18 cellular contexts compared by ENCODE assay signal in the genomic region with DNA sequence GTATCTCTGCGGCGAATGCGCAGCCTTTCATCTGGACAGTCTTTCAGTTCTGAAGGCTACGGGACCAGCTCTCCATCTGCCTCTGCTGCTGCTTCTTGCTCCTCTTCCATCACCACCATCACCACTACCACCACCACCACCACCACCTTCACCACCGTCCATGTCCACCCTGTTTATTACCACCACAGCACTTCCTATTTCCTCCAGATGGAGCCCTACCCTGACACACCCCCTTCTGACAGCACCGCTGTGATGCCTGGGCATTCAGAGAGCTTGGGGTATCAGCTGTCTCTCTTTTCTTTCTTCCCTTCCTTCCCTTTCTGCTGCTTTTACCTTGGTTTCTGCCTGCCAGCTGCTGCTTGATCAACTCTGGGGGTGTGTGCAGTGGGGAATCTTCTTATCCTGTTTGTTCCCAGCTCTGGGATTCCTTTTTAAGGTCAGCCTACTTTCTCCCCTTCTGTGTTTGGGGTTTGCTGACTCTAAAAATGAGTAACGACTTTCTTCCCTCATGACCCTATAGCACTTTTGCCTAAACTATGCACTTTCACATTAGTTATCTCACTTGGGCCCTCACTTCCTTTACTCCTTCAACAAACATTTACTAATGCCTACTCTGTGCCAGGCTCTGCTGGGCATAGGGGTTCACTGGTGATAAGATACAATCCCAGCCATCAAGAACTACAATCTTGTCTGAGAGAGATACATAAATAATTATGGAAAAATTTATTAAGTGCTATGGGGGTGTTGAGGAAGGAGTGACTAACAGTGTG. TPM values are rescaled to one million over a fixed set of nuclear protein-coding genes. Genes with fewer than 3 reads are reported as not detected.
A peak's percentile ranks its signal among the peaks of the same experiment; 100 is the strongest.
DNase-seq lines count a peak whose midpoint lies in the region; ATAC-seq and TF ChIP-seq lines count a peak whose summit lies in the region.
"Had no signal": no experiment of that assay in that cellular context is flagged by ENCODE, and none has a peak within 500 bp of the region (broad histone marks: within the 10 kb centered on the region; RNA-seq: fewer than 3 reads in every experiment).

No MANE protein-coding gene starts in this region.

- H3K9me3 ChIP-seq in neuronal stem cell (replicated peaks in 1 of 2; ENCODE audit: control insufficient read depth in 2 of 2, insufficient read depth in 1 of 2, low read depth in 1 of 2, low read length in 2 of 2): no peaks in the 10 kb centered on the region
- H3K9me3 ChIP-seq in esophagus squamous epithelium: no peaks in the 10 kb centered on the region
- H3K9me3 ChIP-seq: pancreas had no signal

- H3K4me2 ChIP-seq in neuronal stem cell (ENCODE audit: insufficient read depth, low read length, poor library complexity, severe bottlenecking): no peak overlapping the region

- no peak overlapping the region for H3K4me3 Mint-ChIP-seq in activated naive CD4-positive, alpha-beta T cell treated with anti-CD3 and anti-CD28 coated beads for 36 hours

- no peak overlapping the region for H3K18ac ChIP-seq in neuronal stem cell (ENCODE audit: low read length)

- H2BK120ac ChIP-seq in neuronal stem cell (ENCODE audit: low read depth, low read length): no peak overlapping the region

- H2BK15ac ChIP-seq in neuronal stem cell (ENCODE audit: low read length): peak overlapping the region; percentile 41

- intact Hi-C loops in activated naive CD4-positive, alpha-beta T cell treated with anti-CD3 and anti-CD28 coated beads for 36 hours (cut with micrococcal nuclease): no loop called here
- intact Hi-C loops in esophagus squamous epithelium (cut with DNase I): no loop called here

- H3K27me3 ChIP-seq in neuronal stem cell (ENCODE audit: control insufficient read depth in 3 of 3, insufficient read depth in 3 of 3, low read depth in 1 of 3, low read length in 3 of 3): no peaks in the 10 kb centered on the region
- no peaks in the 10 kb centered on the region for H3K27me3 ChIP-seq in esophagus squamous epithelium
- H3K27me3 ChIP-seq: cardiac muscle cell, pancreas had no signal

- H2AFZ ChIP-seq in neuronal stem cell (ENCODE audit: low read length): no peak overlapping the region

- no peak for TF ChIP-seq CTCF in esophagus squamous epithelium (IDR thresholded peaks at IDR 0.05)

- ATAC-seq in HG03378 (IDR thresholded peaks at IDR 0.05; ENCODE audit: unreplicated experiment) (no peak), GM21390 (IDR thresholded peaks at IDR 0.05; ENCODE audit: unreplicated experiment) (no peak)
- ATAC-seq: pancreas had no signal

- peaks cover 48% of the 10 kb centered on the region for H3K4me1 Mint-ChIP-seq in activated naive CD4-positive, alpha-beta T cell treated with anti-CD3 and anti-CD28 coated beads for 36 hours (ENCODE audit: low read depth)

- no CpG with 5 or more reads among the region's 7 CpGs for WGBS in neuronal stem cell (ENCODE audit: extremely low coverage in 2 of 2, insufficient read length in 2 of 2, insufficient replicate concordance in 1 of 2), 2 donors
- WGBS in esophagus squamous epithelium, 2 donors: 87 to 88% methylated on average over 6 to 7 of the region's 7 CpGs

- H3K4me1 ChIP-seq in neuronal stem cell (ENCODE audit: control insufficient read depth in 2 of 2, insufficient read depth in 1 of 2, low read depth in 1 of 2, low read length in 2 of 2) (peaks cover 0 to 7% of the 10 kb centered on the region in 2 donors), esophagus squamous epithelium (no peaks in the 10 kb centered on the region)
- H3K4me1 ChIP-seq: pancreas had no signal

- H4K8ac ChIP-seq in neuronal stem cell (ENCODE audit: low read depth, low read length): no peak overlapping the region

- CTCF ChIA-PET in activated naive CD4-positive, alpha-beta T cell treated with anti-CD3 and anti-CD28 coated beads for 36 hours (lab: Charles Lee): interaction anchor here (1.3 kb wide), 1 partner anchor 237 kb away, joined by 3 read pairs; no protein-coding TSS in a partner anchor

- H3K36me3 ChIP-seq in neuronal stem cell (replicated peaks in 1 of 2; ENCODE audit: control insufficient read depth in 2 of 2, insufficient read depth in 2 of 2, low read length in 2 of 2) (peaks cover 4 to 21% of the 10 kb centered on the region in 2 donors), esophagus squamous epithelium (peaks cover 22 to 100% (median 37%) of the 10 kb centered on the region in 3 donors)
- H3K36me3 ChIP-seq: cardiac muscle cell had no signal

- H3K79me1 ChIP-seq in neuronal stem cell (ENCODE audit: low read depth, low read length): no peaks in the 10 kb centered on the region

- H3K4me3 ChIP-seq in neuronal stem cell (ENCODE audit: low read length in 2 of 2) (no peak overlapping the region), esophagus squamous epithelium (no peak overlapping the region)
- H3K4me3 ChIP-seq: cardiac muscle cell, pancreas had no signal

- H3K36me3 Mint-ChIP-seq in activated naive CD4-positive, alpha-beta T cell treated with anti-CD3 and anti-CD28 coated beads for 36 hours (ENCODE audit: low read depth): peaks cover 33% of the 10 kb centered on the region

- H2BK12ac ChIP-seq in neuronal stem cell (ENCODE audit: low read length): no peak overlapping the region

- H2BK5ac ChIP-seq in neuronal stem cell (ENCODE audit: low read length): no peak overlapping the region

- H3K9ac ChIP-seq in neuronal stem cell (ENCODE audit: low read depth, low read length, poor library complexity): no peak overlapping the region

- H3K14ac ChIP-seq in neuronal stem cell (ENCODE audit: low read length): no peak overlapping the region

- no peak overlapping the region for H2AK5ac ChIP-seq in neuronal stem cell (ENCODE audit: low read depth, low read length)

- no peak for DNase-seq in activated naive CD4-positive, alpha-beta T cell treated with anti-CD3 and anti-CD28 coated beads for 36 hours
- no peak for DNase-seq in activated naive CD4-positive, alpha-beta T cell treated with Interleukin-2 at 50 U/mL for 16 hours
- DNase-seq in NCI-H226 (peak; percentile 94), amniotic epithelial cell (ENCODE audit: low read depth) (peak; percentile 33), neuronal stem cell (ENCODE audit: low spot score) (no peak), esophagus squamous epithelium (lab: John Stamatoyannopoulos, UW) (no peak)
- DNase-seq: DND-41; glutamatergic neuron; GOT3; NCI-H187; NCI-H345; NK-92 treated with Interleukin-12 subunit alpha and Interleukin-12 subunit beta, amount 100 ng/mL, for 24 hours; pancreas; stimulated activated CD4-positive, alpha-beta T cell treated with anti-CD3 and anti-CD28 coated beads, Interleukin-1b, Interleukin-23, amount 100 ng/mL, for 48 hours; WERI-Rb-1 had no signal

- H3K9me3 Mint-ChIP-seq in activated naive CD4-positive, alpha-beta T cell treated with anti-CD3 and anti-CD28 coated beads for 36 hours: no peaks in the 10 kb centered on the region

- H3K27ac ChIP-seq in neuronal stem cell (replicated peaks; ENCODE audit: low read length) (no peak overlapping the region), esophagus squamous epithelium (no peak overlapping the region)
- H3K27ac ChIP-seq: cardiac muscle cell, pancreas, WERI-Rb-1 had no signal

- no peak for TF ChIP-seq POLR2A in esophagus squamous epithelium (IDR thresholded peaks at IDR 0.05)

- peak overlapping the region; percentile 72 for H3K27ac Mint-ChIP-seq in activated naive CD4-positive, alpha-beta T cell treated with anti-CD3 and anti-CD28 coated beads for 36 hours

- no peaks in the 10 kb centered on the region for H3K27me3 Mint-ChIP-seq in activated naive CD4-positive, alpha-beta T cell treated with anti-CD3 and anti-CD28 coated beads for 36 hours (ENCODE audit: low read depth)

- H3K23ac ChIP-seq in neuronal stem cell (ENCODE audit: low read depth, low read length, poor library complexity): no peak overlapping the region

- no peak overlapping the region for H4K91ac ChIP-seq in neuronal stem cell (ENCODE audit: low read depth, low read length, poor library complexity)

- H3K4ac ChIP-seq in neuronal stem cell (ENCODE audit: low read length): no peak overlapping the region

RNA-seq across cellular contexts. Expression of gene RRM1, which starts 7.8 kb away (rescaled TPM):
- 100 to 1,000 TPM; 296 to 311 TPM for total RNA-seq in activated naive CD4-positive, alpha-beta T cell treated with anti-CD3 and anti-CD28 coated beads for 36 hours
- 107 TPM for polyA plus RNA-seq in neuronal stem cell (2013, experiment 1 of 2)
- polyA plus RNA-seq in neuronal stem cell (2013, experiment 2 of 2): 105 TPM
- 10 to 100 TPM; 22.3 to 90.8 (median 60.3) TPM for total RNA-seq in esophagus squamous epithelium

Comparison
In these comparisons a context has a peak if more than half of its experiments do, and no peak if none do; other contexts are left out.
1. DNase-seq: peak in NCI-H226 (single experiment) and amniotic epithelial cell (single experiment); none in activated naive CD4-positive, alpha-beta T cell treated with anti-CD3 and anti-CD28 coated beads for 36 hours (single experiment), activated naive CD4-positive, alpha-beta T cell treated with Interleukin-2 at 50 U/mL for 16 hours (single experiment), neuronal stem cell (single experiment) and esophagus squamous epithelium (single experiment).